Comparison of ENCODE assay signal across 9 cellular contexts in genomic region chr7:129189661-129190310, GRCh38. TPM values are rescaled to one million over a fixed set of nuclear protein-coding genes. Genes with fewer than 3 reads are reported as not detected.
DNase-seq lines count a peak whose midpoint lies in the region; ATAC-seq and TF ChIP-seq lines count a peak whose summit lies in the region.
"Had no signal": no experiment of that assay in that cellular context is flagged by ENCODE, and none has a peak within 500 bp of the region (broad histone marks: within the 10 kb centered on the region; RNA-seq: fewer than 3 reads in every experiment).

No MANE protein-coding gene starts in this region.

- peaks cover 10% of the 10 kb centered on the region for H3K4me1 ChIP-seq in foreskin keratinocyte

- no peaks in the 10 kb centered on the region for H3K9me3 Mint-ChIP-seq in IgD-negative memory B cell
- H3K9me3 Mint-ChIP-seq in nephron, result no peaks in the 10 kb centered on the region

- H3K4me3 ChIP-seq in AG09309 (ENCODE audit: control insufficient read depth, low read depth, low read length), result peak overlapping the region; percentile 70
- peak overlapping the region in 57 of 59 donors; percentile 43 to 76 (median 62) for H3K4me3 ChIP-seq in dorsolateral prefrontal cortex

- H3K27ac Mint-ChIP-seq in IgD-negative memory B cell, result peak overlapping the region in 1 of 3 donors; percentile 33
- peak overlapping the region; percentile 81 to 94 (median 93) for H3K27ac Mint-ChIP-seq in nephron

- no peak overlapping the region for H3K27ac ChIP-seq in dorsolateral prefrontal cortex
- H3K27ac ChIP-seq in foreskin keratinocyte, result no peak overlapping the region
- H3K27ac ChIP-seq: HL-60 had no signal

- ATAC-seq in foreskin keratinocyte, result no peak

- no peak for DNase-seq in AG09309 (ENCODE audit: low read depth)
- DNase-seq in dorsolateral prefrontal cortex, result no peak
- DNase-seq in NCI-H526 treated with DMSO at 0.1 percent for 48 hours (lab: John Stamatoyannopoulos, UW), result no peak
- DNase-seq in foreskin keratinocyte, result no peak
- DNase-seq in DMS53 (lab: John Stamatoyannopoulos, UW), result no peak
- no peak for DNase-seq in NCI-H524 (lab: John Stamatoyannopoulos, UW)

- TF ChIP-seq CTCF in AG09309 (IDR thresholded peaks at IDR 0.05; ENCODE audit: control insufficient read depth, insufficient read depth, low read depth, low read length, missing control alignments) (no peak), dorsolateral prefrontal cortex (IDR thresholded peaks at IDR 0.05 in 54 of 56, conservative IDR thresholded peaks at IDR 0.05 in 2 of 56; ENCODE audit: low read depth in 1 of 56, partially characterized antibody in 56 of 56) (no peak), nephron (IDR thresholded peaks at IDR 0.05; ENCODE audit: unreplicated experiment in 3 of 3) (no peak), foreskin keratinocyte (conservative IDR thresholded peaks at IDR 0.05) (no peak)

- H3K36me3 Mint-ChIP-seq in IgD-negative memory B cell (no peaks in the 10 kb centered on the region), nephron (ENCODE audit: low read depth) (peaks cover 27% of the 10 kb centered on the region)

- H3K4me1 Mint-ChIP-seq in IgD-negative memory B cell (peaks cover 0 to 18% (median 7%) of the 10 kb centered on the region in 3 donors), nephron (peaks cover 51% of the 10 kb centered on the region)

- H3K27me3 ChIP-seq in dorsolateral prefrontal cortex (peaks cover 0 to 40% (median 9%) of the 10 kb centered on the region in 45 donors), foreskin keratinocyte (peaks cover 6% of the 10 kb centered on the region)

- peak overlapping the region; percentile 62 to 86 (median 71) for H3K4me3 Mint-ChIP-seq in IgD-negative memory B cell
- peak overlapping the region; percentile 94 to 100 (median 99) for H3K4me3 Mint-ChIP-seq in nephron

- intact Hi-C loops in dorsolateral prefrontal cortex (cut with DNase I), result no loop called here

- H3K27me3 Mint-ChIP-seq in IgD-negative memory B cell, result peaks cover 17% of the 10 kb centered on the region
- no peaks in the 10 kb centered on the region for H3K27me3 Mint-ChIP-seq in nephron (ENCODE audit: low read depth)

RNA-seq across cellular contexts. Expression of gene SMO, which starts 1.4 kb away (rescaled TPM):
- polyA plus RNA-seq in IgD-negative memory B cell, result 0.36 TPM
- total RNA-seq in dorsolateral prefrontal cortex, result 10 to 100 TPM in 22 of 120 experiments, 1 to 10 TPM in 98; 3.3 to 22.0 (median 7.3) TPM
- 10.9 and 11.4 TPM in 2 replicates for total RNA-seq in foreskin keratinocyte
- polyA plus RNA-seq in foreskin keratinocyte, result 9.5 and 9.8 TPM in 2 replicates

RNA-seq across cellular contexts. Expression of gene AHCYL2, which starts 35.0 kb away (rescaled TPM):
- polyA plus RNA-seq in IgD-negative memory B cell (5.5 TPM), foreskin keratinocyte (3.0 and 3.2 TPM in 2 replicates)
- total RNA-seq in dorsolateral prefrontal cortex (100 to 1,000 TPM in 32 of 120 experiments, 10 to 100 TPM in 88; 57.4 to 199 (median 90.1) TPM), foreskin keratinocyte (9.2 and 12.0 TPM in 2 replicates)

RNA-seq across cellular contexts. Expression of gene TSPAN33, which starts 45.3 kb away (rescaled TPM):
- polyA plus RNA-seq in IgD-negative memory B cell (55.0 TPM), foreskin keratinocyte (1.6 and 4.5 TPM in 2 replicates)
- total RNA-seq in dorsolateral prefrontal cortex (10 to 100 TPM; 16.4 to 44.4 (median 27.1) TPM), foreskin keratinocyte (1.4 and 4.5 TPM in 2 replicates)
